Comparison of ENCODE assay signal across 21 cellular contexts in the genomic region with DNA sequence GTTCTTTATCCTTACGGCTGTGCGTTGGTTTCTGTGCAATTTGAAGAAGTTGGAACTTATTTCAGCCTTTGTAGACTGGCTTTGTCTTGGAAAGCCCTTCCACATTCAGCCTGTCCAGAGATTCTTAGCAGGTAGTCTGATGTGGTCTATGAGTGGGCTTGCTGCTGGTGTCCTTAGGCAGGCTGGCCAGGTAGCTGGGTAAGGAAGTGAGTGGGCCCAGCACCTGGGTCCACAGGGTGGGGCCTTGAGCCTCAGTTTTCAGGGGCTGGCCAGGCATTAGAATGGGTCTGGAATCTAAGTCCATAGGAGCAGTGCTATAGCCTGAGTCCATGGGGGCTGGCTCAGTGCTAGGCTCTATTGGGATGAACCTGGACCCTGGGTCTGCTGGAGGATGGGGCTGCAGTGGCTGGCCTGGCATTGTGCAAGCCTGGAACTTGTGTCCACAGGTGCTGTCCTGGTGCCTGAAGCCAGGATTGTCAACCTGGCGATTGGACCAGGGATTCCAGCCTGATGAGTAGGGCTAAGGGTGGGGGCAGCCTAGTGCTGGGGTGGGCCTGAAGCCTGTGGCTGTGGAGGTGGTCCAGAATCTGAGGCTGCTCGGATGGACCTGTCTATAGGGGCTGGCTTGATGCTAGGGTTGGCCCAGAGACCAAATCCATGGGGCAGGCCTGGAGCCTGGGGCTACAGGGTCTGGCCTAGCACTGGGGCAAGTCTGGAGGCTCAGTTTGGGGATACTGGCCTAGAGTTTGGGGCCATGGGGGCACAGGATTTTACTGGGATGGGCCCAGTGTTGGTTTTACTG.
"Had no signal": no experiment of that assay in that cellular context is flagged by ENCODE, and none has a peak within 500 bp of the region (broad histone marks: within the 10 kb centered on the region; RNA-seq: fewer than 3 reads in every experiment).

No MANE protein-coding gene starts in this region.

- H3K36me3 ChIP-seq: breast epithelium, colonic mucosa, gastroesophageal sphincter, heart left ventricle, uterus had no signal

- H3K27ac Mint-ChIP-seq: memory B cell; nephron progenitor cell; stimulated activated memory B cell treated with anti-CD40 and anti-IgM and Interleukin-4, amounts not matched to agents 10 μg/mL and 1 μg/mL and 100 μg/mL, for 72 hours; T-helper 2 cell treated with Interferon-gamma antibody and Interleukin-4, amounts not matched to agents 5 μg/mL and 100 μg/mL, for 36 hours had no signal

- H3K27me3 Mint-ChIP-seq: activated naive CD8-positive, alpha-beta T cell; central memory CD8-positive, alpha-beta T cell; memory B cell; stimulated activated memory B cell treated with anti-CD40 and anti-IgM and Interleukin-4, amounts not matched to agents 10 μg/mL and 1 μg/mL and 100 μg/mL, for 72 hours had no signal

- ATAC-seq: gastroesophageal sphincter; heart left ventricle; left colon; mucosa of descending colon; sciatic nerve; stimulated activated memory B cell treated with anti-CD40 and anti-IgM and Interleukin-4, amounts not matched to agents 10 μg/mL and 1 μg/mL and 100 μg/mL, for 72 hours had no signal

- H3K27me3 ChIP-seq: colonic mucosa, gastroesophageal sphincter, uterus had no signal

- H3K27ac ChIP-seq: breast epithelium, colonic mucosa, epithelial cell of prostate, gastroesophageal sphincter, heart left ventricle, uterus had no signal

- H3K4me1 ChIP-seq: breast epithelium, colonic mucosa, gastroesophageal sphincter, heart left ventricle, uterus had no signal

- H3K9me3 Mint-ChIP-seq: central memory CD8-positive, alpha-beta T cell; memory B cell; stimulated activated memory B cell treated with anti-CD40 and anti-IgM and Interleukin-4, amounts not matched to agents 10 μg/mL and 1 μg/mL and 100 μg/mL, for 72 hours; T-helper 2 cell treated with Interferon-gamma antibody and Interleukin-4, amounts not matched to agents 5 μg/mL and 100 μg/mL, for 36 hours had no signal

- H3K9me3 ChIP-seq: colonic mucosa, mucosa of descending colon, uterus had no signal

- H3K4me3 ChIP-seq: breast epithelium, colonic mucosa, gastroesophageal sphincter, heart left ventricle, mucosa of descending colon, uterus had no signal

- FAIRE-seq: keratinocyte, small intestine, TTC549 had no signal

- H3K4me3 Mint-ChIP-seq: activated naive CD8-positive, alpha-beta T cell; central memory CD8-positive, alpha-beta T cell; memory B cell; nephron progenitor cell; stimulated activated memory B cell treated with anti-CD40 and anti-IgM and Interleukin-4, amounts not matched to agents 10 μg/mL and 1 μg/mL and 100 μg/mL, for 72 hours; T-helper 2 cell treated with Interferon-gamma antibody and Interleukin-4, amounts not matched to agents 5 μg/mL and 100 μg/mL, for 36 hours had no signal

- H3K4me1 Mint-ChIP-seq: central memory CD8-positive, alpha-beta T cell; memory B cell; stimulated activated memory B cell treated with anti-CD40 and anti-IgM and Interleukin-4, amounts not matched to agents 10 μg/mL and 1 μg/mL and 100 μg/mL, for 72 hours had no signal

- DNase-seq: activated T-cell treated with anti-CD3 and anti-CD28 coated beads, Interleukin-2, amount 50 U/mL, for 1 hour; colonic mucosa; heart left ventricle; left colon; mucosa of descending colon; nephron progenitor cell; small intestine; stimulated activated CD4-positive, alpha-beta T cell treated with anti-CD3 and anti-CD28 coated beads, Interleukin-15, amount 100 ng/mL, for 24 hours; trophoblast cell; uterus had no signal
